31 cellular contexts compared by ENCODE assay signal in the genomic region with DNA sequence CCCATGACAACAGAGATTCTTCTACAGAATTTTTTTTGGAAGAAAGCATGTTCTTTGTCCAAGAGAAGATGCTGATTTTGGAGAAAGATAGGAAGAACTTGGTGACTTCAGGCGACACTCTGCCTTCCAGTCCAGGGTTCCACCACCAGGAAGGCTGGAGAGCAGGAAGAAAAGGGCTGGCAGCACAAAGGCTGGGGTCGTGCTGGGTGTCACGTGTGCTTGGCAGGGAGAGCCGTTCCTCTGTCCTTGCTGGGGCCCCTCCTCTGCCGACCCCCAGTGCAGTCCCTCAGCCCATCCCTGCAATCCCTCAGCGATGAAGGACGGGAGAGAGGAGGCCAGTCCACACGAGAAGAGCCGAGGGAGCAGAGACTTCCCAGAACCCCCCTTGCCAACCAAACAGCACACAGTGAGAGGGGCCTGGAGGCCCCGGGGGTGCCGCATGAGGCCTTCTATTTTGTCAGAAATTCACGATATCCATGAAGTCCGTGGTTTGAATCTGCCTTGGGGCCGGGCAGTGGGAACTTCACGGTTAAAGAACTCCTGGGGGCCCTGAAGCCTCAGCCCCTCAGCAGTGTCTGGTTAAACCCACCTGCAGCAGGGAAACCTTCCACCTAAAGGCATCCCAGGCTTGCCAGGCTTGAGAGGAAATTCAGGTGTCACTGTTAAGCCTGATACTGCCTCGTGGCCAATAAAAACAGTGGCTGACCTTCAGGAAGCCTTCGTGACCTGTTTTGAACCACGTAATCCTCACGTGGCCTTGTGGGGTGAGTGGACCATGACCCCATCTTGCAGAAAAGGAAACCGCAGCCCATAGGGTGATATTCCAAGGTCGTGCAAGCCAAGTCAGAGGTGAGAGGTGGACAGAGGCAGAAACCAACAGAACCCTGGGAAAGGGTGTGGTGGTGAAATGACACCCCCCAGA. TPM values are rescaled to one million over a fixed set of nuclear protein-coding genes. Genes with fewer than 3 reads are reported as not detected.
DNase-seq lines count a peak whose midpoint lies in the region; ATAC-seq, FAIRE-seq and TF ChIP-seq lines count a peak whose summit lies in the region.
"Had no signal": no experiment of that assay in that cellular context is flagged by ENCODE, and none has a peak within 500 bp of the region (broad histone marks: within the 10 kb centered on the region; RNA-seq: fewer than 3 reads in every experiment).

No MANE protein-coding gene starts in this region.

- no peak overlapping the region for H3K9ac ChIP-seq in astrocyte (ENCODE audit: low read length)
- H3K9ac ChIP-seq in neural progenitor cell, result no peak overlapping the region

- H3K9me3 Mint-ChIP-seq in astrocyte (ENCODE audit: unreplicated experiment) (peaks cover 12% of the 10 kb centered on the region), neural progenitor cell (peaks cover 5% of the 10 kb centered on the region)
- peaks cover 0 to 12% (median 11%) of the 10 kb centered on the region in 8 donors for H3K9me3 Mint-ChIP-seq in CD4-positive, alpha-beta memory T cell
- H3K9me3 Mint-ChIP-seq: activated T-helper 2 cell treated with anti-CD3 and anti-CD28 coated beads, Interferon-gamma antibody, Interleukin-2, Interleukin-4, amounts not matched to agents 10 μg/mL and 5 μg/mL and 100 μg/mL, durations not matched to agents 14 hours and 24 hours and 36 hours had no signal

- no peak for ATAC-seq in Right ventricle myocardium inferior
- ATAC-seq: activated naive CD4-positive, alpha-beta T cell treated with anti-CD3 and anti-CD28 coated beads, Interleukin-2, amount 50 U/mL, for 72 hours; gastroesophageal sphincter; naive thymus-derived CD8-positive, alpha-beta T cell had no signal

- H3K27ac ChIP-seq in right atrium auricular region (no peak overlapping the region), astrocyte (ENCODE audit: low read depth, low read length) (no peak overlapping the region), neural progenitor cell (no peak overlapping the region), small intestine (ENCODE audit: low read depth in 1 of 2, low read length in 1 of 2) (no peak overlapping the region)
- H3K27ac ChIP-seq in CD4-positive, alpha-beta memory T cell (ENCODE audit: low read depth, low read length), result no peak overlapping the region
- H3K27ac ChIP-seq: gastroesophageal sphincter, ovary, suprapubic skin had no signal

- no peak overlapping the region for H3K4me3 Mint-ChIP-seq in astrocyte (ENCODE audit: unreplicated experiment)
- no peak overlapping the region for H3K4me3 Mint-ChIP-seq in neural progenitor cell
- no peak overlapping the region for H3K4me3 Mint-ChIP-seq in CD4-positive, alpha-beta memory T cell

- H3K27me3 ChIP-seq in right atrium auricular region, result no peaks in the 10 kb centered on the region
- peaks cover 25% of the 10 kb centered on the region for H3K27me3 ChIP-seq in astrocyte (ENCODE audit: insufficient read depth, low read length)
- peaks cover 33% of the 10 kb centered on the region for H3K27me3 ChIP-seq in neural progenitor cell
- H3K27me3 ChIP-seq in CD4-positive, alpha-beta memory T cell (ENCODE audit: insufficient read depth, low read length), result peaks cover 30% of the 10 kb centered on the region
- peaks cover 0 to 23% of the 10 kb centered on the region in 2 donors for H3K27me3 ChIP-seq in small intestine (ENCODE audit: control insufficient read depth in 2 of 2, insufficient read depth in 2 of 2, low read length in 2 of 2)
- H3K27me3 ChIP-seq: ovary had no signal

- peaks cover 8% of the 10 kb centered on the region for H3K4me1 Mint-ChIP-seq in astrocyte (ENCODE audit: low read depth, unreplicated experiment)
- H3K4me1 Mint-ChIP-seq in neural progenitor cell, result peaks cover 61% of the 10 kb centered on the region
- peaks cover 1 to 16% (median 3%) of the 10 kb centered on the region in 4 donors for H3K4me1 Mint-ChIP-seq in CD4-positive, alpha-beta memory T cell

- CTCF ChIA-PET in CD4-positive, alpha-beta memory T cell (lab: Charles Lee; ENCODE audit: partially characterized antibody), result interaction anchor here (1.1 kb wide), 1 partner anchor 42 kb away, joined by 3 read pairs; no protein-coding TSS in a partner anchor

- H3K36me3 ChIP-seq in right atrium auricular region (no peaks in the 10 kb centered on the region), astrocyte (ENCODE audit: insufficient read depth, low read length) (no peaks in the 10 kb centered on the region), neural progenitor cell (no peaks in the 10 kb centered on the region), small intestine (ENCODE audit: control insufficient read depth in 2 of 2, insufficient read depth in 2 of 2, low read length in 2 of 2) (no peaks in the 10 kb centered on the region)
- H3K36me3 ChIP-seq in CD4-positive, alpha-beta memory T cell (ENCODE audit: insufficient read depth, low read length), result no peaks in the 10 kb centered on the region
- H3K36me3 ChIP-seq: gastroesophageal sphincter, ovary, suprapubic skin had no signal

- H3K4me2 ChIP-seq in astrocyte (ENCODE audit: low read length), result no peak overlapping the region
- no peak overlapping the region for H3K4me2 ChIP-seq in neural progenitor cell
- H3K4me2 ChIP-seq: smooth muscle cell had no signal

- H3K27me3 Mint-ChIP-seq in astrocyte (ENCODE audit: low read depth, unreplicated experiment), result peaks cover 69% of the 10 kb centered on the region
- peaks cover 49% of the 10 kb centered on the region for H3K27me3 Mint-ChIP-seq in neural progenitor cell (ENCODE audit: insufficient read depth, low read depth)
- H3K27me3 Mint-ChIP-seq in CD4-positive, alpha-beta memory T cell, result peaks cover 57 to 61% of the 10 kb centered on the region in 2 donors

- H4K20me1 ChIP-seq in astrocyte (ENCODE audit: insufficient read depth, low read length) (no peaks in the 10 kb centered on the region), neural progenitor cell (ENCODE audit: low read depth) (no peaks in the 10 kb centered on the region)

- H3K36me3 Mint-ChIP-seq in astrocyte (ENCODE audit: low read depth, unreplicated experiment), result no peaks in the 10 kb centered on the region
- no peaks in the 10 kb centered on the region for H3K36me3 Mint-ChIP-seq in neural progenitor cell
- H3K36me3 Mint-ChIP-seq in CD4-positive, alpha-beta memory T cell, result no peaks in the 10 kb centered on the region

- H2AFZ ChIP-seq in astrocyte (ENCODE audit: low read depth, low read length) (no peak overlapping the region), neural progenitor cell (replicated peaks) (peak overlapping the region; percentile 40)

- H3K27ac Mint-ChIP-seq in astrocyte (ENCODE audit: unreplicated experiment) (peak overlapping the region; percentile 41), neural progenitor cell (no peak overlapping the region)
- no peak overlapping the region for H3K27ac Mint-ChIP-seq in CD4-positive, alpha-beta memory T cell
- H3K27ac Mint-ChIP-seq: activated naive CD4-positive, alpha-beta T cell treated with anti-CD3 and anti-CD28 coated beads, Interleukin-2, amount 50 U/mL, for 72 hours; activated T-helper 2 cell treated with anti-CD3 and anti-CD28 coated beads, Interferon-gamma antibody, Interleukin-2, Interleukin-4, amounts not matched to agents 10 μg/mL and 5 μg/mL and 100 μg/mL, durations not matched to agents 14 hours and 24 hours and 36 hours had no signal

- FAIRE-seq in astrocyte (lab: Jason Lieb, UNC) (no peak), small intestine (lab: Jason Lieb, UNC) (no peak)
- FAIRE-seq: bronchial epithelial cell, endothelial cell of umbilical vein, G401.6, urothelium cell line had no signal

- intact Hi-C loops in Right ventricle myocardium inferior (cut with DNase I), result no loop called here
- intact Hi-C loops in CD4-positive, alpha-beta memory T cell (cut with micrococcal nuclease), result no loop called here

- no peaks in the 10 kb centered on the region for H3K9me3 ChIP-seq in right atrium auricular region
- H3K9me3 ChIP-seq in astrocyte (ENCODE audit: insufficient read depth, low read depth, low read length), result no peaks in the 10 kb centered on the region
- H3K9me3 ChIP-seq in neural progenitor cell (ENCODE audit: low read depth), result no peaks in the 10 kb centered on the region
- H3K9me3 ChIP-seq in CD4-positive, alpha-beta memory T cell (ENCODE audit: control insufficient read depth in 1 of 2, low read length in 2 of 2), result no peaks in the 10 kb centered on the region
- no peaks in the 10 kb centered on the region for H3K9me3 ChIP-seq in small intestine (ENCODE audit: control insufficient read depth, low read depth)
- H3K9me3 ChIP-seq: gastroesophageal sphincter, ovary, suprapubic skin had no signal

- DNase-seq in right atrium auricular region (ENCODE audit: low spot score) (peak; percentile 38), Right ventricle myocardium inferior (ENCODE audit: missing footprints) (no peak), astrocyte (ENCODE audit: low read depth) (no peak), neural progenitor cell (ENCODE audit: low spot score) (no peak), small intestine (no peak), NAMALWA (ENCODE audit: low spot score) (no peak)
- no peak for DNase-seq in CD4-positive, alpha-beta memory T cell
- DNase-seq: activated CD4-positive, alpha-beta T cell treated with anti-CD3 and anti-CD28 coated beads, Interleukin-2, amount 50 U/mL, for 48 hours; activated CD4-positive, CD25-positive, alpha-beta regulatory T cell; activated T-cell treated with anti-CD3 and anti-CD28 coated beads for 4 hours; anterior cingulate cortex; DMS53; naive thymus-derived CD8-positive, alpha-beta T cell; NCI-H1092; NCI-H1694; NCI-H446 treated with DMSO at 0.1 percent for 48 hours; ovary; stimulated activated naive CD4-positive, alpha-beta T cell treated with Interleukin-2 at 50 U/mL for 16 hours had no signal

- TF ChIP-seq CTCF in right atrium auricular region (IDR thresholded peaks at IDR 0.05) (no peak), astrocyte (IDR thresholded peaks at IDR 0.05; ENCODE audit: insufficient read depth, low read depth, low read length) (no peak), neural progenitor cell (IDR thresholded peaks at IDR 0.05) (no peak)

- H3K4me1 ChIP-seq in right atrium auricular region, result no peaks in the 10 kb centered on the region
- H3K4me1 ChIP-seq in astrocyte (ENCODE audit: insufficient read depth, low read length), result no peaks in the 10 kb centered on the region
- peaks cover 31% of the 10 kb centered on the region for H3K4me1 ChIP-seq in neural progenitor cell
- H3K4me1 ChIP-seq in CD4-positive, alpha-beta memory T cell (ENCODE audit: insufficient read depth, low read length), result no peaks in the 10 kb centered on the region
- no peaks in the 10 kb centered on the region for H3K4me1 ChIP-seq in small intestine (ENCODE audit: control insufficient read depth in 2 of 2, insufficient read depth in 1 of 2, low read depth in 1 of 2, low read length in 1 of 2)
- H3K4me1 ChIP-seq: gastroesophageal sphincter, suprapubic skin had no signal

- H3K4me3 ChIP-seq in right atrium auricular region, result no peak overlapping the region
- no peak overlapping the region for H3K4me3 ChIP-seq in astrocyte (ENCODE audit: insufficient read depth, low read depth, low read length)
- H3K4me3 ChIP-seq in neural progenitor cell, result no peak overlapping the region
- H3K4me3 ChIP-seq in CD4-positive, alpha-beta memory T cell (ENCODE audit: low read length in 2 of 2), result no peak overlapping the region
- no peak overlapping the region for H3K4me3 ChIP-seq in small intestine (ENCODE audit: low read depth in 1 of 2, low read length in 2 of 2)
- H3K4me3 ChIP-seq: gastroesophageal sphincter, ovary, smooth muscle cell, suprapubic skin had no signal

- POLR2A ChIA-PET in CD4-positive, alpha-beta memory T cell (lab: Charles Lee; ENCODE audit: partially characterized antibody), result no interaction called here

- no peaks in the 10 kb centered on the region for H3F3A ChIP-seq in neural progenitor cell (ENCODE audit: low read depth)

- 40 to 51% (median 50%) methylated on average over 21 of the region's 21 CpGs for whole genome bisulfite sequencing in small intestine, 3 donors

- H3K79me2 ChIP-seq in astrocyte (ENCODE audit: insufficient read depth, low read length), result no peaks in the 10 kb centered on the region
- no peaks in the 10 kb centered on the region for H3K79me2 ChIP-seq in neural progenitor cell (ENCODE audit: low read depth)

RNA-seq across cellular contexts. Expression of gene KRTAP10-12, which starts 3.4 kb away (rescaled TPM):
- not detected for total RNA-seq in right atrium auricular region
- total RNA-seq in Right ventricle myocardium inferior, result not detected
- total RNA-seq in astrocyte, result not detected in 2 replicates
- not detected in 2 replicates for total RNA-seq in neural progenitor cell (ENCODE audit: low replicate concordance)
- total RNA-seq in CD4-positive, alpha-beta memory T cell, result not detected
- polyA plus RNA-seq in CD4-positive, alpha-beta memory T cell, result not detected
- polyA plus RNA-seq in small intestine, result not detected
- total RNA-seq: activated naive CD4-positive, alpha-beta T cell treated with anti-CD3 and anti-CD28 coated beads, Interleukin-2, amount 50 U/mL, for 72 hours; activated T-helper 2 cell treated with anti-CD3 and anti-CD28 coated beads, Interferon-gamma antibody, Interleukin-2, Interleukin-4, amounts not matched to agents 10 μg/mL and 5 μg/mL and 100 μg/mL, durations not matched to agents 14 hours and 24 hours and 36 hours; bronchial epithelial cell; endothelial cell of umbilical vein; gastroesophageal sphincter; HT-29; kidney epithelial cell; naive thymus-derived CD8-positive, alpha-beta T cell; ovary; renal cortical epithelial cell; smooth muscle cell had no signal
- polyA plus RNA-seq: BJ; endothelial cell of umbilical vein; naive thymus-derived CD8-positive, alpha-beta T cell; ovary; smooth muscle cell had no signal

RNA-seq across cellular contexts. Expression of gene TSPEAR, which starts 11.0 kb away (rescaled TPM):
- total RNA-seq in right atrium auricular region (not detected), Right ventricle myocardium inferior (0.65 TPM), astrocyte (not detected in 2 replicates), neural progenitor cell (ENCODE audit: low replicate concordance) (not detected in 2 replicates)
- not detected for total RNA-seq in CD4-positive, alpha-beta memory T cell
- under 1 TPM in 1 of 2 donors, not detected in 1; 0.07 TPM for polyA plus RNA-seq in CD4-positive, alpha-beta memory T cell
- under 1 TPM in 2 of 3 donors, not detected in 1; 0.09 to 0.27 TPM for polyA plus RNA-seq in small intestine
- total RNA-seq: activated naive CD4-positive, alpha-beta T cell treated with anti-CD3 and anti-CD28 coated beads, Interleukin-2, amount 50 U/mL, for 72 hours; activated T-helper 2 cell treated with anti-CD3 and anti-CD28 coated beads, Interferon-gamma antibody, Interleukin-2, Interleukin-4, amounts not matched to agents 10 μg/mL and 5 μg/mL and 100 μg/mL, durations not matched to agents 14 hours and 24 hours and 36 hours; bronchial epithelial cell; endothelial cell of umbilical vein; gastroesophageal sphincter; HT-29; kidney epithelial cell; naive thymus-derived CD8-positive, alpha-beta T cell; renal cortical epithelial cell; smooth muscle cell had no signal
- polyA plus RNA-seq: BJ had no signal

RNA-seq across cellular contexts. Expression of gene KRTAP12-1, which starts 18.4 kb away (rescaled TPM):
- total RNA-seq in right atrium auricular region, result not detected
- total RNA-seq in Right ventricle myocardium inferior, result not detected
- not detected in 2 replicates for total RNA-seq in astrocyte
- total RNA-seq in neural progenitor cell (ENCODE audit: low replicate concordance), result not detected in 2 replicates
- total RNA-seq in CD4-positive, alpha-beta memory T cell, result not detected
- polyA plus RNA-seq in CD4-positive, alpha-beta memory T cell, result not detected
- polyA plus RNA-seq in small intestine, result not detected
- total RNA-seq: activated naive CD4-positive, alpha-beta T cell treated with anti-CD3 and anti-CD28 coated beads, Interleukin-2, amount 50 U/mL, for 72 hours; activated T-helper 2 cell treated with anti-CD3 and anti-CD28 coated beads, Interferon-gamma antibody, Interleukin-2, Interleukin-4, amounts not matched to agents 10 μg/mL and 5 μg/mL and 100 μg/mL, durations not matched to agents 14 hours and 24 hours and 36 hours; bronchial epithelial cell; endothelial cell of umbilical vein; gastroesophageal sphincter; HT-29; kidney epithelial cell; naive thymus-derived CD8-positive, alpha-beta T cell; ovary; renal cortical epithelial cell; smooth muscle cell had no signal
- polyA plus RNA-seq: BJ; endothelial cell of umbilical vein; naive thymus-derived CD8-positive, alpha-beta T cell; ovary; smooth muscle cell had no signal

RNA-seq across cellular contexts. Expression of gene KRTAP12-2, which starts 33.6 kb away (rescaled TPM):
- total RNA-seq in right atrium auricular region (not detected), Right ventricle myocardium inferior (not detected), astrocyte (not detected in 2 replicates), neural progenitor cell (ENCODE audit: low replicate concordance) (not detected in 2 replicates)
- total RNA-seq in CD4-positive, alpha-beta memory T cell, result not detected
- polyA plus RNA-seq in CD4-positive, alpha-beta memory T cell, result not detected
- polyA plus RNA-seq in small intestine, result not detected
- total RNA-seq: activated naive CD4-positive, alpha-beta T cell treated with anti-CD3 and anti-CD28 coated beads, Interleukin-2, amount 50 U/mL, for 72 hours; activated T-helper 2 cell treated with anti-CD3 and anti-CD28 coated beads, Interferon-gamma antibody, Interleukin-2, Interleukin-4, amounts not matched to agents 10 μg/mL and 5 μg/mL and 100 μg/mL, durations not matched to agents 14 hours and 24 hours and 36 hours; bronchial epithelial cell; endothelial cell of umbilical vein; gastroesophageal sphincter; HT-29; kidney epithelial cell; naive thymus-derived CD8-positive, alpha-beta T cell; ovary; renal cortical epithelial cell; smooth muscle cell had no signal
- polyA plus RNA-seq: BJ; endothelial cell of umbilical vein; naive thymus-derived CD8-positive, alpha-beta T cell; ovary; smooth muscle cell had no signal

RNA-seq across cellular contexts. Expression of gene KRTAP12-3, which starts 42.6 kb away (rescaled TPM):
- not detected for total RNA-seq in right atrium auricular region
- total RNA-seq in Right ventricle myocardium inferior, result not detected
- not detected in 2 replicates for total RNA-seq in astrocyte
- total RNA-seq in neural progenitor cell (ENCODE audit: low replicate concordance), result not detected in 2 replicates
- not detected for total RNA-seq in CD4-positive, alpha-beta memory T cell
- 1 to 10 TPM in 1 of 2 donors, not detected in 1; 1.2 TPM for polyA plus RNA-seq in CD4-positive, alpha-beta memory T cell
- polyA plus RNA-seq in small intestine, result not detected
- total RNA-seq: activated naive CD4-positive, alpha-beta T cell treated with anti-CD3 and anti-CD28 coated beads, Interleukin-2, amount 50 U/mL, for 72 hours; activated T-helper 2 cell treated with anti-CD3 and anti-CD28 coated beads, Interferon-gamma antibody, Interleukin-2, Interleukin-4, amounts not matched to agents 10 μg/mL and 5 μg/mL and 100 μg/mL, durations not matched to agents 14 hours and 24 hours and 36 hours; bronchial epithelial cell; endothelial cell of umbilical vein; gastroesophageal sphincter; HT-29; kidney epithelial cell; naive thymus-derived CD8-positive, alpha-beta T cell; ovary; renal cortical epithelial cell; smooth muscle cell had no signal
- polyA plus RNA-seq: BJ; endothelial cell of umbilical vein; naive thymus-derived CD8-positive, alpha-beta T cell; ovary; smooth muscle cell had no signal
